In the genomic region with DNA sequence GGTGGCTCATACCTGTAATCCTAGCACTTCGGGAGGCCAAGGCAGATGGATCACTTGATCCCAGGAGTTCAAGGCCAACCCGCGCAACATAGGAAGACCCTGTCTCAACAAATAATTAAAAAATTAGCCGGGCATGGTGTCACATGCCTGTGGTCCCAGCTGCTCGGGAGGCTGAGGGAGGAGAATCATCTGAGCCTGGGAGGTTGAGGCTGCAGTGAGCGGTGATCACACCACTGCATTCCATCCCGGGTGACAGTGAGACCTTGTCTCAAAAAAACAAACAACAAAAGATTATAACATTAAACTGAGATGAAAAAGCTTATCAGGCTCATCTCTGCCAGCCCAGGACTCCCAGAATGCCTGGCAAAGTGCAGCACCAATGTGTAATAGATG, we compare ENCODE assay signal across 15 cellular contexts. TPM values are rescaled to one million over a fixed set of nuclear protein-coding genes. Genes with fewer than 3 reads are reported as not detected.
DNase-seq lines count a peak whose midpoint lies in the region; ATAC-seq and TF ChIP-seq lines count a peak whose summit lies in the region.
"Had no signal": no experiment of that assay in that cellular context is flagged by ENCODE, and none has a peak within 500 bp of the region (broad histone marks: within the 10 kb centered on the region; RNA-seq: fewer than 3 reads in every experiment).

No MANE protein-coding gene starts in this region.

- POLR2A ChIA-PET in activated CD4-positive, alpha-beta T cell treated with anti-CD3 and anti-CD28 coated beads for 36 hours (lab: Charles Lee): interaction anchor here (1.5 to 3.2 kb wide), 3 partner anchors 12 to 78 kb away, joined by 8 to 17 read pairs (median 10); partner anchors contain the start of gene REL
- POLR2A ChIA-PET in OCI-LY7 (lab: Charles Lee): interaction anchor here (1.2 to 2.3 kb wide), 6 partner anchors 10 to 75 kb away, joined by 4 to 11 read pairs (median 8); partner anchors contain the start of gene REL

- H3K9me3 Mint-ChIP-seq in activated CD4-positive, alpha-beta T cell treated with anti-CD3 and anti-CD28 coated beads for 36 hours (ENCODE audit: low read depth): no peaks in the 10 kb centered on the region
- H3K9me3 Mint-ChIP-seq in brain: no peaks in the 10 kb centered on the region

- H3K27ac ChIP-seq in OCI-LY7 (ENCODE audit: low read depth, low read length, poor library complexity, severe bottlenecking): peak overlapping the region; percentile 56
- H3K27ac ChIP-seq in parathyroid adenoma: no peak overlapping the region
- H3K27ac ChIP-seq: hepatocyte, PC-9 had no signal

- no peaks in the 10 kb centered on the region for H3K27me3 ChIP-seq in parathyroid adenoma (ENCODE audit: control insufficient read depth, insufficient read depth, low read length)
- H3K27me3 ChIP-seq: hepatocyte had no signal

- H3K4me2 ChIP-seq in OCI-LY7 (ENCODE audit: low read length): peak overlapping the region; percentile 57
- no peak overlapping the region for H3K4me2 ChIP-seq in parathyroid adenoma (ENCODE audit: low read length)
- H3K4me2 ChIP-seq: hepatocyte, PC-9 had no signal

- no peaks in the 10 kb centered on the region for H3K27me3 Mint-ChIP-seq in activated CD4-positive, alpha-beta T cell treated with anti-CD3 and anti-CD28 coated beads for 36 hours
- no peaks in the 10 kb centered on the region for H3K27me3 Mint-ChIP-seq in brain

- CTCF ChIA-PET in activated CD4-positive, alpha-beta T cell treated with anti-CD3 and anti-CD28 coated beads for 36 hours (lab: Charles Lee): interaction anchor here (0.8 to 3.5 kb wide), 12 partner anchors 9 to 356 kb away, joined by 3 to 51 read pairs (median 4); partner anchors contain the start of gene REL
- CTCF ChIA-PET in OCI-LY7 (lab: Charles Lee; ENCODE audit: unreplicated experiment): interaction anchor here (0.6 to 0.7 kb wide), 2 partner anchors 109 to 403 kb away, joined by 3 to 5 read pairs; no protein-coding TSS in a partner anchor

- intact Hi-C loops in activated CD4-positive, alpha-beta T cell treated with anti-CD3 and anti-CD28 coated beads for 36 hours (cut with DNase I, micrococcal nuclease): loop anchor here (2.0 to 10.0 kb wide), 4 partner anchors 66 to 371 kb away; partner anchors contain the start of genes PEX13 (in 1 of the 2) and PUS10 (in 1 of the 2)
- intact Hi-C loops in OCI-LY7 (cut with micrococcal nuclease; ENCODE audit: unreplicated experiment): loop anchor here (2.0 kb wide), 1 partner anchor 76 kb away; no protein-coding TSS in a partner anchor

- no peaks in the 10 kb centered on the region for H3K9me3 ChIP-seq in OCI-LY7 (ENCODE audit: low read length)
- no peaks in the 10 kb centered on the region for H3K9me3 ChIP-seq in parathyroid adenoma (ENCODE audit: control insufficient read depth, low read length)

- TF ChIP-seq CTCF in OCI-LY7 (conservative IDR thresholded peaks at IDR 0.05; ENCODE audit: low read length) (no peak), brain (conservative IDR thresholded peaks at IDR 0.05) (no peak), parathyroid adenoma (IDR thresholded peaks at IDR 0.05) (no peak)

- no peaks in the 10 kb centered on the region for H4K20me1 ChIP-seq in OCI-LY7 (ENCODE audit: insufficient read depth, low read length)

- DNase-seq in activated CD4-positive, alpha-beta T cell treated with anti-CD3 and anti-CD28 coated beads for 36 hours: no peak
- no peak for DNase-seq in activated CD4-positive, alpha-beta T cell treated with anti-CD3 and anti-CD28 coated beads for 48 hours
- DNase-seq in OCI-LY7 (ENCODE audit: low spot score) (no peak), anterior cingulate cortex (lab: John Stamatoyannopoulos, UW) (no peak)
- DNase-seq: cortex of kidney, GOT3, left cardiac atrium, PC-9, substantia nigra, T-helper 9 cell had no signal

- peak overlapping the region; percentile 3 for H3K4me3 ChIP-seq in OCI-LY7 (ENCODE audit: low read depth, low read length, poor library complexity, severe bottlenecking)
- H3K4me3 ChIP-seq in parathyroid adenoma (ENCODE audit: low read depth, low read length): no peak overlapping the region
- H3K4me3 ChIP-seq: hepatocyte, PC-9 had no signal

- ATAC-seq in activated CD4-positive, alpha-beta T cell treated with anti-CD3 and anti-CD28 coated beads for 36 hours: no peak
- ATAC-seq in GM18502 (IDR thresholded peaks at IDR 0.05; ENCODE audit: poor library complexity, unreplicated experiment): no peak
- no peak for ATAC-seq in GM21447 (IDR thresholded peaks at IDR 0.05; ENCODE audit: unreplicated experiment)
- ATAC-seq: left cardiac atrium had no signal

- no peaks in the 10 kb centered on the region for H3K9me2 ChIP-seq in OCI-LY7 (ENCODE audit: insufficient read depth, low read length)

- no peaks in the 10 kb centered on the region for H3K79me2 ChIP-seq in OCI-LY7 (ENCODE audit: insufficient read depth, low read depth, low read length)
- no peaks in the 10 kb centered on the region for H3K79me2 ChIP-seq in parathyroid adenoma
- H3K79me2 ChIP-seq: hepatocyte had no signal

- H3K36me3 Mint-ChIP-seq in activated CD4-positive, alpha-beta T cell treated with anti-CD3 and anti-CD28 coated beads for 36 hours (ENCODE audit: low read depth): no peaks in the 10 kb centered on the region
- no peaks in the 10 kb centered on the region for H3K36me3 Mint-ChIP-seq in brain

- peak overlapping the region; percentile 86 for H3K27ac Mint-ChIP-seq in activated CD4-positive, alpha-beta T cell treated with anti-CD3 and anti-CD28 coated beads for 36 hours
- peak overlapping the region in 3 of 5 experiments; percentile 63 to 78 (median 68) for H3K27ac Mint-ChIP-seq in brain

- peaks cover 53% of the 10 kb centered on the region for H3K4me1 ChIP-seq in OCI-LY7 (ENCODE audit: insufficient read depth, low read length, poor library complexity, severe bottlenecking)
- H3K4me1 ChIP-seq in parathyroid adenoma: peaks cover 5% of the 10 kb centered on the region

- peak overlapping the region; percentile 96 for H2AFZ ChIP-seq in OCI-LY7 (ENCODE audit: low read length)
- H2AFZ ChIP-seq in parathyroid adenoma: peak overlapping the region; percentile 64
- H2AFZ ChIP-seq: hepatocyte, PC-9 had no signal

- H3K4me3 Mint-ChIP-seq in activated CD4-positive, alpha-beta T cell treated with anti-CD3 and anti-CD28 coated beads for 36 hours: peak overlapping the region; percentile 41
- no peak overlapping the region for H3K4me3 Mint-ChIP-seq in brain

- H3K36me3 ChIP-seq in OCI-LY7 (ENCODE audit: insufficient read depth, low read length) (peaks cover 8% of the 10 kb centered on the region; the same call in 1 of the 2 replicates), parathyroid adenoma (ENCODE audit: control insufficient read depth, insufficient read depth, low read length) (no peaks in the 10 kb centered on the region)

- peaks cover 53% of the 10 kb centered on the region for H3K4me1 Mint-ChIP-seq in activated CD4-positive, alpha-beta T cell treated with anti-CD3 and anti-CD28 coated beads for 36 hours
- peaks cover 12% of the 10 kb centered on the region for H3K4me1 Mint-ChIP-seq in brain

- BruUV-seq in OCI-LY7 (replicated peaks; lab: Mats Ljungman, UMichigan): no TSS peak

- no peak overlapping the region for H3K9ac ChIP-seq in parathyroid adenoma

RNA-seq across cellular contexts. Expression of gene PAPOLG, which starts 50.5 kb away (rescaled TPM):
- 10 to 100 TPM; 13.8 to 14.2 TPM for total RNA-seq in activated CD4-positive, alpha-beta T cell treated with anti-CD3 and anti-CD28 coated beads for 36 hours
- 9.6 and 15.0 TPM in 2 replicates for total RNA-seq in OCI-LY7 (2014; rRNA removed; shearing (Covaris generic))
- total RNA-seq in OCI-LY7 (2022): 14.6 and 21.9 TPM in 2 replicates
- polyA plus RNA-seq in brain (ENCODE audit: insufficient read depth, low read depth, low replicate concordance): 5.0 TPM
